ENCODE assay signal across 9 cellular contexts in genomic region chr22:19986410-19987341, GRCh38. TPM values are rescaled to one million over a fixed set of nuclear protein-coding genes. Genes with fewer than 3 reads are reported as not detected.
DNase-seq lines count a peak whose midpoint lies in the region; ATAC-seq, FAIRE-seq and TF ChIP-seq lines count a peak whose summit lies in the region.
"Had no signal": no experiment of that assay in that cellular context is flagged by ENCODE, and none has a peak within 500 bp of the region (broad histone marks: within the 10 kb centered on the region; RNA-seq: fewer than 3 reads in every experiment).

No MANE protein-coding gene starts in this region.

- H3K27me3 Mint-ChIP-seq in natural killer cell (ENCODE audit: low read depth in 2 of 2) = no peaks in the 10 kb centered on the region

- H3K4me3 ChIP-seq in DOHH2 (ENCODE audit: low read length) = peak overlapping the region; percentile 65

- H3K36me3 Mint-ChIP-seq in natural killer cell = no peaks in the 10 kb centered on the region

- DNase-seq in HPDE6-E6E7 (ENCODE audit: extremely low spot score) = peak; percentile 83
- DNase-seq in activated T-helper 9 cell treated with anti-CD3 and anti-CD28 coated beads, Interleukin-2, amount 50 U/mL, for 16 hours (ENCODE audit: low read depth) = peak; percentile 44
- DNase-seq in fibroblast of peridontal ligament (ENCODE audit: extremely low read depth) = peak; percentile 43
- DNase-seq in natural killer cell = peak; percentile 71
- DNase-seq in stimulated activated naive CD8-positive, alpha-beta T cell treated with anti-CD3 and anti-CD28 coated beads, Interleukin-15, Interleukin-2, amounts not matched to agents 100 U/mL and 50 U/mL, for 24 hours = peak; percentile 79
- DNase-seq in RCC 7860 (ENCODE audit: low spot score) = no peak

- H3K9me3 Mint-ChIP-seq in natural killer cell = no peaks in the 10 kb centered on the region

- H3K4me2 ChIP-seq in DOHH2 (ENCODE audit: low read length) = peak overlapping the region; percentile 68

- TF ChIP-seq CTCF in DOHH2 (IDR thresholded peaks at IDR 0.05; ENCODE audit: low read depth, low read length, poor library complexity, severe bottlenecking) (no peak), natural killer cell (IDR thresholded peaks at IDR 0.05) (no peak)

- no peaks in the 10 kb centered on the region for H3K9me2 ChIP-seq in DOHH2 (replicated peaks; ENCODE audit: control insufficient read depth, low read length)

- no peaks in the 10 kb centered on the region for H3K9me3 ChIP-seq in DOHH2 (ENCODE audit: control insufficient read depth, insufficient read depth, low read length)

- no peaks in the 10 kb centered on the region for H4K20me1 ChIP-seq in DOHH2 (ENCODE audit: control insufficient read depth, insufficient read depth, low read depth, low read length)

- H3K4me1 Mint-ChIP-seq in natural killer cell = peaks cover 0 to 16% of the 10 kb centered on the region in 2 donors

- H3K4me1 ChIP-seq in DOHH2 (ENCODE audit: control insufficient read depth, low read length) = peaks cover 11% of the 10 kb centered on the region

- peak; percentile 91 to 98 (median 97) for ATAC-seq in natural killer cell
- peak; percentile 73 for ATAC-seq in stimulated activated naive CD8-positive, alpha-beta T cell treated with anti-CD3 and anti-CD28 coated beads, Interleukin-15, Interleukin-2, amounts not matched to agents 100 U/mL and 50 U/mL, for 24 hours

- no peaks in the 10 kb centered on the region for H3K36me3 ChIP-seq in DOHH2 (ENCODE audit: control insufficient read depth, low read length)

- no peaks in the 10 kb centered on the region; the same call in 1 of the 2 replicates for H3K27me3 ChIP-seq in DOHH2 (ENCODE audit: control insufficient read depth, low read length)

- peak overlapping the region; percentile 75 for H3K4me3 Mint-ChIP-seq in natural killer cell

- no peak for FAIRE-seq in RCC 7860 (lab: Jason Lieb, UNC)
- FAIRE-seq: endometrium had no signal

- no peaks in the 10 kb centered on the region for H3F3A ChIP-seq in DOHH2 (ENCODE audit: control insufficient read depth, insufficient read depth)

- no peak overlapping the region for H3K27ac Mint-ChIP-seq in natural killer cell

- no peak overlapping the region for H3K27ac ChIP-seq in DOHH2 (ENCODE audit: low read depth, low read length)

- intact Hi-C loops in natural killer cell (cut with micrococcal nuclease) = loop anchor here (2.0 kb wide), 1 partner anchor 30 kb away; the partner anchor contains the start of gene ARVCF

- H3K79me2 ChIP-seq in DOHH2 (ENCODE audit: control insufficient read depth, low read length) = no peaks in the 10 kb centered on the region

TF ChIP-seq in PFSK-1, 5 proteins besides CTCF, POLR2A, EP300 and RAD21:
- TF ChIP-seq FOXP2 (optimal IDR thresholded peaks at IDR 0.05; ENCODE audit: borderline replicate concordance, extremely low read depth, extremely low read length, insufficient read depth) (no peak), SIN3A (IDR thresholded peaks at IDR 0.05; ENCODE audit: borderline replicate concordance, insufficient read depth, low read length) (0 out of 2 replicates have a peak, but pooled peaks have one; percentile 27), TAF1 (IDR thresholded peaks at IDR 0.05; ENCODE audit: borderline replicate concordance, insufficient read depth, low read length) (0 out of 2 replicates have a peak, but pooled peaks have one; percentile 41), REST (IDR thresholded peaks at IDR 0.05; ENCODE audit: insufficient read depth in 1 of 2, low read depth in 2 of 2, low read length in 2 of 2) (no peak), POLR2AphosphoS5 (IDR thresholded peaks at IDR 0.05; ENCODE audit: low read depth, low read length) (peak; percentile 61)

RNA-seq across cellular contexts. Expression of gene ARVCF, which starts 29.9 kb away (rescaled TPM):
- 65.3 TPM for polyA plus RNA-seq in PFSK-1 (2012; ENCODE audit: insufficient read length, low read depth)
- total RNA-seq in natural killer cell = 10 to 100 TPM; 37.8 to 62.0 (median 38.7) TPM

RNA-seq across cellular contexts. Expression of gene TANGO2, which starts 34.2 kb away (rescaled TPM):
- 35.4 TPM for polyA plus RNA-seq in PFSK-1 (2012; ENCODE audit: insufficient read length, low read depth)
- total RNA-seq in natural killer cell = 10 to 100 TPM; 33.3 to 53.0 (median 46.2) TPM

RNA-seq across cellular contexts. Expression of gene TXNRD2, which starts 45.1 kb away (rescaled TPM):
- 31.1 TPM for polyA plus RNA-seq in PFSK-1 (2012; ENCODE audit: insufficient read length, low read depth)
- total RNA-seq in natural killer cell = 10 to 100 TPM; 23.5 to 37.3 (median 24.4) TPM

RNA-seq across cellular contexts. Expression of gene COMT, which starts 45.1 kb away (rescaled TPM):
- 275 TPM for polyA plus RNA-seq in PFSK-1 (2012; ENCODE audit: insufficient read length, low read depth)
- 10 to 100 TPM; 37.5 to 56.2 (median 38.2) TPM for total RNA-seq in natural killer cell
